Comparison of ENCODE assay signal across 17 cellular contexts in the genomic region with DNA sequence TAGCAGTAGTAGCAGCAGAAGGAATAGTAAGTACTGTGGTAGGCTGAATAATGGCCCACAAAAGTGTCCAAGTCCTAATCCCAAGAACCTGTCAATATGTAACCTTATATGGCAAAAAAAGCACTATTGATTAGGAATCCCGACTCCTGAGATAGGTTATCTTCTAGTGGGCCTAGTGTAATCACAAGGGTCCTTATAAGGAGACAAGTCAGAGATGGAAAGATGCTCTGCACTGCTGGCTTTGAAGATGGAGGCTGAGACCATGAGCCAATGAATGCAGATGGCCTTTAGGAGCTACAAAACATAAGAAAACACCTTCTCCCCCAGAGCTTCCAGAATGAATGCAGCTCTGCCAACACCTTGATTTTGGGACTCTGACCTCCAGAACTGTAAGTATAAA. TPM values are rescaled to one million over a fixed set of nuclear protein-coding genes. Genes with fewer than 3 reads are reported as not detected.
DNase-seq lines count a peak whose midpoint lies in the region; ATAC-seq and TF ChIP-seq lines count a peak whose summit lies in the region.
"Had no signal": no experiment of that assay in that cellular context is flagged by ENCODE, and none has a peak within 500 bp of the region (broad histone marks: within the 10 kb centered on the region; RNA-seq: fewer than 3 reads in every experiment).

No MANE protein-coding gene starts in this region.

- H3K36me3 ChIP-seq in cardiac muscle cell (peaks cover 57% of the 10 kb centered on the region), right atrium auricular region (peaks cover 31% of the 10 kb centered on the region), hepatocyte (replicated peaks; ENCODE audit: insufficient read depth, low read depth) (no peaks in the 10 kb centered on the region)
- H3K36me3 ChIP-seq: BE2C had no signal

- no peaks in the 10 kb centered on the region for H3K27me3 Mint-ChIP-seq in T-helper 17 cell
- no peaks in the 10 kb centered on the region for H3K27me3 Mint-ChIP-seq in activated T-cell treated with anti-CD3 and anti-CD28 coated beads, Interleukin-2, amount 50 U/mL, for 72 hours (ENCODE audit: low read depth)
- H3K27me3 Mint-ChIP-seq: CD4-positive, alpha-beta memory T cell; IgD-negative memory B cell had no signal

- H3K9me3 ChIP-seq in cardiac muscle cell (ENCODE audit: low read depth) (no peaks in the 10 kb centered on the region), right atrium auricular region (no peaks in the 10 kb centered on the region), T-helper 17 cell (ENCODE audit: control insufficient read depth, low read length, poor library complexity, severe bottlenecking) (no peaks in the 10 kb centered on the region), hepatocyte (ENCODE audit: low read depth) (no peaks in the 10 kb centered on the region)
- H3K9me3 ChIP-seq: BE2C had no signal

- peaks cover 3% of the 10 kb centered on the region for H3K4me1 Mint-ChIP-seq in T-helper 17 cell
- H3K4me1 Mint-ChIP-seq in activated T-cell treated with anti-CD3 and anti-CD28 coated beads, Interleukin-2, amount 50 U/mL, for 72 hours (ENCODE audit: low read depth): peaks cover 6% of the 10 kb centered on the region

- H3K27ac Mint-ChIP-seq in T-helper 17 cell: peak overlapping the region; percentile 66
- no peak overlapping the region for H3K27ac Mint-ChIP-seq in activated T-cell treated with anti-CD3 and anti-CD28 coated beads, Interleukin-2, amount 50 U/mL, for 72 hours

- no peaks in the 10 kb centered on the region for H4K20me1 ChIP-seq in hepatocyte (ENCODE audit: insufficient read depth, poor library complexity, severe bottlenecking)

- TF ChIP-seq CTCF in cardiac muscle cell (IDR thresholded peaks at IDR 0.05; ENCODE audit: low read depth, low read length) (no peak), right atrium auricular region (IDR thresholded peaks at IDR 0.05) (no peak), hepatocyte (IDR thresholded peaks at IDR 0.05; ENCODE audit: poor library complexity) (no peak)

- ATAC-seq in T-helper 17 cell (no peak), HG03442 (IDR thresholded peaks at IDR 0.05; ENCODE audit: unreplicated experiment) (no peak), GM21786 (IDR thresholded peaks at IDR 0.05; ENCODE audit: unreplicated experiment) (no peak)
- no peak for ATAC-seq in activated T-cell treated with anti-CD3 and anti-CD28 coated beads, Interleukin-2, amount 50 U/mL, for 72 hours (replicated peaks in 1 of 2)

- no peaks in the 10 kb centered on the region for H3K9me2 ChIP-seq in hepatocyte (replicated peaks; ENCODE audit: insufficient read depth)

- 45% methylated on average over 1 of the region's 1 CpG for WGBS in hepatocyte (ENCODE audit: low lambda C conversion rate, missing lambda C conversion rate)

- H3K27me3 ChIP-seq in cardiac muscle cell: no peaks in the 10 kb centered on the region
- H3K27me3 ChIP-seq in right atrium auricular region: no peaks in the 10 kb centered on the region
- H3K27me3 ChIP-seq in hepatocyte: no peaks in the 10 kb centered on the region
- H3K27me3 ChIP-seq: BE2C had no signal

- peaks cover 2% of the 10 kb centered on the region for H3K36me3 Mint-ChIP-seq in T-helper 17 cell (ENCODE audit: low read depth)
- peaks cover 4 to 11% of the 10 kb centered on the region in 2 donors for H3K36me3 Mint-ChIP-seq in activated T-cell treated with anti-CD3 and anti-CD28 coated beads, Interleukin-2, amount 50 U/mL, for 72 hours (ENCODE audit: insufficient read depth in 2 of 2)

- no peak overlapping the region for H2AFZ ChIP-seq in hepatocyte

- H3K4me2 ChIP-seq in hepatocyte: no peak overlapping the region

- H3K4me3 ChIP-seq in cardiac muscle cell (no peak overlapping the region), right atrium auricular region (no peak overlapping the region), hepatocyte (no peak overlapping the region)

- peak overlapping the region; percentile 15 for H3K27ac ChIP-seq in cardiac muscle cell
- H3K27ac ChIP-seq in right atrium auricular region: no peak overlapping the region
- peak overlapping the region; percentile 42 for H3K27ac ChIP-seq in hepatocyte
- H3K27ac ChIP-seq: C4-2B had no signal

- no peaks in the 10 kb centered on the region for H3K79me2 ChIP-seq in hepatocyte

- H3K9me3 Mint-ChIP-seq in activated T-cell treated with anti-CD3 and anti-CD28 coated beads, Interleukin-2, amount 50 U/mL, for 72 hours: no peaks in the 10 kb centered on the region
- H3K9me3 Mint-ChIP-seq: CD4-positive, alpha-beta memory T cell; IgD-negative memory B cell had no signal

- H3K4me1 ChIP-seq in cardiac muscle cell (ENCODE audit: low read depth): peaks cover 6% of the 10 kb centered on the region
- H3K4me1 ChIP-seq in right atrium auricular region: no peaks in the 10 kb centered on the region
- no peaks in the 10 kb centered on the region for H3K4me1 ChIP-seq in hepatocyte (ENCODE audit: insufficient read depth)
- H3K4me1 ChIP-seq: BE2C had no signal

- no peak overlapping the region for H3K4me3 Mint-ChIP-seq in T-helper 17 cell
- no peak overlapping the region for H3K4me3 Mint-ChIP-seq in activated T-cell treated with anti-CD3 and anti-CD28 coated beads, Interleukin-2, amount 50 U/mL, for 72 hours
- H3K4me3 Mint-ChIP-seq: IgD-negative memory B cell had no signal

- DNase-seq in cardiac muscle cell (ENCODE audit: low read depth in 1 of 2, low spot score in 1 of 2) (no peak), right atrium auricular region (ENCODE audit: low spot score) (no peak), T-helper 17 cell (no peak), hepatocyte (ENCODE audit: low spot score) (no peak)
- DNase-seq in stimulated activated CD4-positive, alpha-beta T cell treated with anti-CD3 and anti-CD28 coated beads, Interleukin-4, amount 100 ng/mL, for 24 hours: no peak
- no peak for DNase-seq in activated T-cell treated with anti-CD3 and anti-CD28 coated beads, Interleukin-2, amount 50 U/mL, for 72 hours
- DNase-seq: BE2C; CD4-positive, alpha-beta memory T cell; DMS153; DMS79 treated with DMSO at 0.1 percent for 48 hours; EL; GDM1; HCEC 1CT had no signal

RNA-seq across cellular contexts. Expression of a gene that starts 36.0 kb away (rescaled TPM):
- total RNA-seq in cardiac muscle cell: 71.4 and 115 TPM in 2 replicates
- 22.2 and 37.1 TPM in 2 replicates for polyA plus RNA-seq in cardiac muscle cell
- 10 to 100 TPM; 39.9 to 47.2 TPM for total RNA-seq in right atrium auricular region
- total RNA-seq in T-helper 17 cell: 100 to 1,000 TPM; 126 to 180 TPM
- 111 and 112 TPM in 2 replicates for total RNA-seq in hepatocyte
- 19.9 and 22.7 TPM in 2 replicates for polyA plus RNA-seq in hepatocyte
- 10 to 100 TPM; 21.3 to 21.6 TPM for total RNA-seq in activated T-cell treated with anti-CD3 and anti-CD28 coated beads, Interleukin-2, amount 50 U/mL, for 72 hours

Comparison
In these comparisons a context has a peak if more than half of its experiments do, and no peak if none do; other contexts are left out.
1. H3K27ac ChIP-seq: peak in cardiac muscle cell (single experiment) and hepatocyte (single experiment); none in right atrium auricular region (0 of 2).